In genomic region chr17:2712300-2713043, GRCh38 we compare ENCODE assay signal across 9 cellular contexts. TPM values are rescaled to one million over a fixed set of nuclear protein-coding genes. Genes with fewer than 3 reads are reported as not detected.
A peak's percentile ranks its signal among the peaks of the same experiment; 100 is the strongest.
DNase-seq lines count a peak whose midpoint lies in the region; ATAC-seq and TF ChIP-seq lines count a peak whose summit lies in the region.
"Had no signal": no experiment of that assay in that cellular context is flagged by ENCODE, and none has a peak within 500 bp of the region (broad histone marks: within the 10 kb centered on the region; RNA-seq: fewer than 3 reads in every experiment).

No MANE protein-coding gene starts in this region.

- ATAC-seq in CD4-positive, CD25-positive, alpha-beta regulatory T cell (ENCODE audit: low read depth in 2 of 2) = no peak
- no peak for ATAC-seq in GM19351 (IDR thresholded peaks at IDR 0.05; ENCODE audit: unreplicated experiment)
- no peak for ATAC-seq in HG02798 (IDR thresholded peaks at IDR 0.05; ENCODE audit: poor library complexity, unreplicated experiment)

- H3K9me3 Mint-ChIP-seq in CD4-positive, CD25-positive, alpha-beta regulatory T cell = peaks cover 0 to 2% (median 0%) of the 10 kb centered on the region in 7 donors

- no peaks in the 10 kb centered on the region for H3K9me3 ChIP-seq in CD4-positive, CD25-positive, alpha-beta regulatory T cell (ENCODE audit: control insufficient read depth in 2 of 2, low read length in 2 of 2)
- no peaks in the 10 kb centered on the region for H3K9me3 ChIP-seq in colonic mucosa
- H3K9me3 ChIP-seq in mucosa of stomach (ENCODE audit: control insufficient read depth, low read length) = no peaks in the 10 kb centered on the region

- H3K9ac ChIP-seq in colonic mucosa (ENCODE audit: low read depth in 2 of 2, low read length in 2 of 2) = peak overlapping the region; percentile 78 to 90
- peak overlapping the region; percentile 92 for H3K9ac ChIP-seq in mucosa of stomach (ENCODE audit: low read length)

- no peaks in the 10 kb centered on the region for H3K36me3 Mint-ChIP-seq in CD4-positive, CD25-positive, alpha-beta regulatory T cell

- H3K4me3 ChIP-seq in CD4-positive, CD25-positive, alpha-beta regulatory T cell (ENCODE audit: low read depth, low read length) = peak overlapping the region; percentile 71
- H3K4me3 ChIP-seq in colonic mucosa (peak overlapping the region; percentile 87), mucosa of stomach (ENCODE audit: low read length) (peak overlapping the region; percentile 80)

- POLR2A ChIA-PET in GM10248 (lab: Yijun Ruan, JAX) = interaction anchor here (0.7 kb wide), 1 partner anchor 71 kb away, joined by 5 read pairs; no protein-coding TSS in a partner anchor

- H3K36me3 ChIP-seq in CD4-positive, CD25-positive, alpha-beta regulatory T cell (ENCODE audit: control insufficient read depth, insufficient read depth, low read length) = no peaks in the 10 kb centered on the region
- H3K36me3 ChIP-seq in colonic mucosa (no peaks in the 10 kb centered on the region), mucosa of stomach (ENCODE audit: control insufficient read depth, insufficient read depth, low read length) (no peaks in the 10 kb centered on the region)

- no peak for TF ChIP-seq CTCF in colonic mucosa (IDR thresholded peaks at IDR 0.05)
- TF ChIP-seq CTCF in GM10248 (IDR thresholded peaks at IDR 0.05; ENCODE audit: control extremely low read depth, extremely low read depth, low read depth, missing control alignments) = no peak

- H3K27me3 ChIP-seq in CD4-positive, CD25-positive, alpha-beta regulatory T cell (ENCODE audit: control insufficient read depth, insufficient read depth, low read length) = no peaks in the 10 kb centered on the region
- no peaks in the 10 kb centered on the region for H3K27me3 ChIP-seq in colonic mucosa
- no peaks in the 10 kb centered on the region for H3K27me3 ChIP-seq in mucosa of stomach (ENCODE audit: control insufficient read depth, insufficient read depth, low read length)

- peaks cover 33% of the 10 kb centered on the region for H3K4me1 ChIP-seq in CD4-positive, CD25-positive, alpha-beta regulatory T cell (ENCODE audit: control insufficient read depth, insufficient read depth, low read length, poor library complexity, severe bottlenecking)
- H3K4me1 ChIP-seq in colonic mucosa (peaks cover 25% of the 10 kb centered on the region), mucosa of stomach (ENCODE audit: control insufficient read depth, insufficient read depth, low read length) (peaks cover 48% of the 10 kb centered on the region)

- DNase-seq in CD4-positive, CD25-positive, alpha-beta regulatory T cell = no peak
- DNase-seq in NCI-H146 treated with DMSO at 0.1 percent for 48 hours (lab: John Stamatoyannopoulos, UW; ENCODE audit: unreplicated experiment) = peak; percentile 3
- no peak for DNase-seq in colonic mucosa
- DNase-seq in GM10248 (ENCODE audit: extremely low spot score) = no peak
- DNase-seq in NCI-H774 (lab: John Stamatoyannopoulos, UW) = no peak

- peak overlapping the region; percentile 26 to 76 (median 75) for H3K27ac Mint-ChIP-seq in CD4-positive, CD25-positive, alpha-beta regulatory T cell

- peak overlapping the region; percentile 51 for H3K27ac ChIP-seq in CD4-positive, CD25-positive, alpha-beta regulatory T cell (ENCODE audit: insufficient read depth, low read length, poor library complexity, severe bottlenecking)
- H3K27ac ChIP-seq in colonic mucosa = peak overlapping the region; percentile 71

- H3K27me3 Mint-ChIP-seq in CD4-positive, CD25-positive, alpha-beta regulatory T cell = no peaks in the 10 kb centered on the region

- CTCF ChIA-PET in GM10248 (lab: Yijun Ruan, JAX) = no interaction called here

- H3K4me3 Mint-ChIP-seq in CD4-positive, CD25-positive, alpha-beta regulatory T cell = peak overlapping the region; percentile 79 to 93 (median 84)

- peaks cover 10 to 38% (median 25%) of the 10 kb centered on the region in 4 donors for H3K4me1 Mint-ChIP-seq in CD4-positive, CD25-positive, alpha-beta regulatory T cell

- intact Hi-C loops in colonic mucosa (cut with DNase I) = no loop called here

RNA-seq across cellular contexts. Expression of gene CLUH, which starts 0.9 kb away (rescaled TPM):
- total RNA-seq in CD4-positive, CD25-positive, alpha-beta regulatory T cell = 43.1 TPM
- 1 to 10 TPM; 3.4 to 6.2 (median 4.3) TPM for polyA plus RNA-seq in CD4-positive, CD25-positive, alpha-beta regulatory T cell
- 100 to 1,000 TPM; 111 to 285 TPM for total RNA-seq in colonic mucosa

RNA-seq across cellular contexts. Expression of gene CCDC92B, which starts 37.0 kb away (rescaled TPM):
- total RNA-seq in CD4-positive, CD25-positive, alpha-beta regulatory T cell = 0.12 TPM
- not detected for polyA plus RNA-seq in CD4-positive, CD25-positive, alpha-beta regulatory T cell
- total RNA-seq in colonic mucosa = 1 to 10 TPM in 1 of 2 donors, under 1 TPM in 1; 0.72 to 1.8 TPM
- total RNA-seq: myocyte had no signal
